Comparison of ENCODE assay signal across 8 cellular contexts in the genomic region with DNA sequence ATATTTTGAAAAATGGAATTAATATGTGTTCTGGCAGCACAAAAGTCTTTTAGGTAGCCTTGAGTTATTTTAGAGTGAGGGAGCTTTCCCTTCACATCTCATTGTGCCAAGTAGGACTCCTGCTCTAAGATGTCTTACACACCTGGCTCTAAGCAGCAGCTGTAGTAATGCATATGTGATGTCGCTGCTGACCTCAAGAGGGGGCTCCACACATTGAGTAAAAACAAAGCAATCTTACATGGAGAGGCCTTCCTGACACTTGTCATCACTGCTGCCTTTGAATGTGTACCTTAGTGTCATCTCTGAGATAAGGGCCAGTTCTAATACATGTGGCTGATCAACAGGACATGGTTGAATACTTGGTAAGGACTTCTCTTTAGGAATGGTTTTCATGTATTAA.
DNase-seq lines count a peak whose midpoint lies in the region; ATAC-seq, FAIRE-seq and TF ChIP-seq lines count a peak whose summit lies in the region.

No MANE protein-coding gene starts in this region.

- CTCF ChIA-PET in K562 (lab: Yijun Ruan, JAX; ENCODE audit: low intra/inter-chr PET ratio) = no interaction called here

- no peak overlapping the region for H3K4me2 ChIP-seq in K562 (ENCODE audit: insufficient read depth, low read length)

- ATAC-seq in GM18909 (IDR thresholded peaks at IDR 0.05; ENCODE audit: poor library complexity, unreplicated experiment) (peak; percentile 88), HG03060 (IDR thresholded peaks at IDR 0.05; ENCODE audit: low read depth, unreplicated experiment) (peak; percentile 70), K562 (peak; percentile 92), aorta (ENCODE audit: low FRiP score) (no peak)

- no peak overlapping the region for H3K9ac ChIP-seq in K562 (ENCODE audit: insufficient read depth in 1 of 2, low read depth in 2 of 2, low read length in 2 of 2)

- peak; percentile 87 for FAIRE-seq in K562 (lab: Jason Lieb, UNC)

- TF ChIP-seq RAD21 in K562 (CRISPR knock-in tag; conservative IDR thresholded peaks at IDR 0.05 in 1 of 2, IDR thresholded peaks at IDR 0.05 in 1 of 2) = peak; percentile 34 to 54; a peak in 2 of 4 replicates

- POLR2A ChIA-PET in K562 (lab: Yijun Ruan, JAX) = interaction anchor here (1.0 kb wide), 1 partner anchor 76 kb away, joined by 5 read pairs; a partner anchor contains a TSS

- no peak overlapping the region for H3K4me3 ChIP-seq in K562
- H3K4me3 ChIP-seq in aorta (ENCODE audit: low read length in 2 of 2) = no peak overlapping the region
- H3K4me3 ChIP-seq in sigmoid colon = no peak overlapping the region

- H3K4me1 ChIP-seq in K562 (replicated peaks in 1 of 2; ENCODE audit: control insufficient read depth in 2 of 2, insufficient read depth in 2 of 2, low read length in 2 of 2) (no peaks in the 10 kb centered on the region), aorta (ENCODE audit: control insufficient read depth in 1 of 2, insufficient read depth in 2 of 2, low read length in 2 of 2) (peaks cover 0 to 10% of the 10 kb centered on the region in 2 donors), sigmoid colon (peaks cover 0 to 21% (median 11%) of the 10 kb centered on the region in 4 donors)

- 23% methylated on average over 1 of the region's 1 CpG for WGBS in K562 (ENCODE audit: insufficient coverage, low coverage, missing lambda C conversion rate)
- 19 to 26% methylated on average over 1 of the region's 1 CpG for WGBS in aorta, 2 donors
- WGBS in sigmoid colon, 2 donors = 9 to 21% methylated on average over 1 of the region's 1 CpG

- in situ Hi-C loops in K562 (cut with MboI) = no loop called here

- TF ChIP-seq CTCF in K562 (IDR thresholded peaks at IDR 0.05 in 2 of 3, conservative IDR thresholded peaks at IDR 0.05 in 1 of 3; ENCODE audit: insufficient read depth in 2 of 3, low read depth in 1 of 3, low read length in 3 of 3) (peak; percentile 55 to 61 (median 55)), sigmoid colon (IDR thresholded peaks at IDR 0.05) (peak in 1 of 4 experiments; percentile 30)

- intact Hi-C loops in K562 (cut with micrococcal nuclease) = no loop called here
- intact Hi-C loops in aorta (cut with DNase I) = loop anchor here in 1 of 2 donors (10.0 kb wide), 1 partner anchor 211 kb away; a partner anchor contains a TSS
- intact Hi-C loops in sigmoid colon (cut with DNase I) = loop anchor here (10.0 kb wide), 1 partner anchor 211 kb away; a partner anchor contains a TSS

- no TSS peak for BruUV-seq in K562 (replicated peaks; lab: Mats Ljungman, UMichigan)

- H3K27me3 ChIP-seq in K562 (ENCODE audit: control insufficient read depth in 2 of 2, insufficient read depth in 2 of 2, low read length in 2 of 2) (no peaks in the 10 kb centered on the region), aorta (ENCODE audit: control insufficient read depth in 1 of 2, insufficient read depth in 2 of 2, low read length in 1 of 2) (no peaks in the 10 kb centered on the region), sigmoid colon (no peaks in the 10 kb centered on the region)

- H3K36me3 ChIP-seq in K562 (ENCODE audit: control insufficient read depth, insufficient read depth, low read length) (peaks cover 6% of the 10 kb centered on the region; the same call in 1 of the 3 replicates), aorta (ENCODE audit: control insufficient read depth in 1 of 2, insufficient read depth in 2 of 2, low read length in 1 of 2) (no peaks in the 10 kb centered on the region), sigmoid colon (peaks cover 0 to 12% (median 3%) of the 10 kb centered on the region in 4 donors)

- H3K9me3 ChIP-seq in K562 (replicated peaks; ENCODE audit: control insufficient read depth, insufficient read depth, low read depth, low read length) = no peaks in the 10 kb centered on the region
- H3K9me3 ChIP-seq in aorta (ENCODE audit: control insufficient read depth, low read length) = no peaks in the 10 kb centered on the region
- no peaks in the 10 kb centered on the region for H3K9me3 ChIP-seq in sigmoid colon

- no peak overlapping the region for H3K27ac ChIP-seq in K562 (ENCODE audit: extremely low read depth, low read depth, low read length)
- H3K27ac ChIP-seq in aorta (ENCODE audit: low read depth in 1 of 2, low read length in 2 of 2) = no peak overlapping the region
- no peak overlapping the region for H3K27ac ChIP-seq in sigmoid colon

- DNase-seq in DMS79 treated with DMSO at 0.1 percent for 48 hours (lab: John Stamatoyannopoulos, UW) = peak; percentile 8
- peak; percentile 9 for DNase-seq in NCI-H526 treated with DMSO at 0.1 percent for 48 hours (lab: John Stamatoyannopoulos, UW)
- DNase-seq in K562 (ENCODE audit: extremely low read depth in 1 of 4, low spot score in 3 of 4) = peak in 3 of 4 experiments; percentile 32 to 61 (median 35)
- peak; percentile 30 for DNase-seq in medulla oblongata (ENCODE audit: extremely low spot score)
- no peak for DNase-seq in aorta
- no peak for DNase-seq in sigmoid colon

- H4K20me1 ChIP-seq in K562 (replicated peaks; ENCODE audit: control insufficient read depth, insufficient read depth, low read length) = no peaks in the 10 kb centered on the region

- no peak overlapping the region for H2AFZ ChIP-seq in K562 (ENCODE audit: low read depth, low read length)

- no peak for TF ChIP-seq POLR2A in K562 (conservative IDR thresholded peaks at IDR 0.05)
- TF ChIP-seq POLR2A in sigmoid colon (IDR thresholded peaks at IDR 0.05) = no peak

- TF ChIP-seq EP300 in K562 (IDR thresholded peaks at IDR 0.05; ENCODE audit: low read length) (no peak), sigmoid colon (IDR thresholded peaks at IDR 0.05) (no peak)

- no peaks in the 10 kb centered on the region for H3K9me1 ChIP-seq in K562 (ENCODE audit: control insufficient read depth, insufficient read depth, low read length)

- H3K79me2 ChIP-seq in K562 (ENCODE audit: control insufficient read depth, insufficient read depth, low read length) = no peaks in the 10 kb centered on the region

TF ChIP-seq in K562, 482 proteins besides CTCF, POLR2A, EP300 and RAD21 (continues in another document):
- peak; percentile 51; the same call in 1 of the 2 replicates for TF ChIP-seq CREM (IDR thresholded peaks at IDR 0.05; ENCODE audit: low read depth)
- TF ChIP-seq, protein P1, sequence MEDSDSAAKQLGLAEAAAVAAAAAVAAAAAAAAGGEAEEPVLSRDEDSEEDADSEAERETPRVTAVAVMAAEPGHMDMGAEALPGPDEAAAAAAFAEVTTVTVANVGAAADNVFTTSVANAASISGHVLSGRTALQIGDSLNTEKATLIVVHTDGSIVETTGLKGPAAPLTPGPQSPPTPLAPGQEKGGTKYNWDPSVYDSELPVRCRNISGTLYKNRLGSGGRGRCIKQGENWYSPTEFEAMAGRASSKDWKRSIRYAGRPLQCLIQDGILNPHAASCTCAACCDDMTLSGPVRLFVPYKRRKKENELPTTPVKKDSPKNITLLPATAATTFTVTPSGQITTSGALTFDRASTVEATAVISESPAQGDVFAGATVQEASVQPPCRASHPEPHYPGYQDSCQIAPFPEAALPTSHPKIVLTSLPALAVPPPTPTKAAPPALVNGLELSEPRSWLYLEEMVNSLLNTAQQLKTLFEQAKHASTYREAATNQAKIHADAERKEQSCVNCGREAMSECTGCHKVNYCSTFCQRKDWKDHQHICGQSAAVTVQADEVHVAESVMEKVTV (CRISPR knock-in tag; IDR thresholded peaks at IDR 0.05) = 0 out of 2 replicates have a peak, but pooled peaks have one; percentile 5
- TF ChIP-seq RB1 (IDR thresholded peaks at IDR 0.05; ENCODE audit: low read depth) = no peak
- TF ChIP-seq, protein P2, sequence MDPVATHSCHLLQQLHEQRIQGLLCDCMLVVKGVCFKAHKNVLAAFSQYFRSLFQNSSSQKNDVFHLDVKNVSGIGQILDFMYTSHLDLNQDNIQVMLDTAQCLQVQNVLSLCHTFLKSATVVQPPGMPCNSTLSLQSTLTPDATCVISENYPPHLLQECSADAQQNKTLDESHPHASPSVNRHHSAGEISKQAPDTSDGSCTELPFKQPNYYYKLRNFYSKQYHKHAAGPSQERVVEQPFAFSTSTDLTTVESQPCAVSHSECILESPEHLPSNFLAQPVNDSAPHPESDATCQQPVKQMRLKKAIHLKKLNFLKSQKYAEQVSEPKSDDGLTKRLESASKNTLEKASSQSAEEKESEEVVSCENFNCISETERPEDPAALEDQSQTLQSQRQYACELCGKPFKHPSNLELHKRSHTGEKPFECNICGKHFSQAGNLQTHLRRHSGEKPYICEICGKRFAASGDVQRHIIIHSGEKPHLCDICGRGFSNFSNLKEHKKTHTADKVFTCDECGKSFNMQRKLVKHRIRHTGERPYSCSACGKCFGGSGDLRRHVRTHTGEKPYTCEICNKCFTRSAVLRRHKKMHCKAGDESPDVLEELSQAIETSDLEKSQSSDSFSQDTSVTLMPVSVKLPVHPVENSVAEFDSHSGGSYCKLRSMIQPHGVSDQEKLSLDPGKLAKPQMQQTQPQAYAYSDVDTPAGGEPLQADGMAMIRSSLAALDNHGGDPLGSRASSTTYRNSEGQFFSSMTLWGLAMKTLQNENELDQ (CRISPR knock-in tag; IDR thresholded peaks at IDR 0.05; ENCODE audit: borderline replicate concordance) = no peak
- no peak for TF ChIP-seq RHOXF2B (CRISPR knock-in tag; conservative IDR thresholded peaks at IDR 0.05)
- TF ChIP-seq ZNF253 (CRISPR knock-in tag; conservative IDR thresholded peaks at IDR 0.05) = no peak

Comparison
In these comparisons a context has a peak if more than half of its experiments do, and no peak if none do; other contexts are left out.
1. DNase-seq: peak in DMS79 treated with DMSO at 0.1 percent for 48 hours (single experiment), NCI-H526 treated with DMSO at 0.1 percent for 48 hours (single experiment), K562 (3 of 4) and medulla oblongata (single experiment); none in aorta (0 of 2) and sigmoid colon (single experiment).